Comparison of ENCODE assay signal across 1 cellular context in the genomic region with DNA sequence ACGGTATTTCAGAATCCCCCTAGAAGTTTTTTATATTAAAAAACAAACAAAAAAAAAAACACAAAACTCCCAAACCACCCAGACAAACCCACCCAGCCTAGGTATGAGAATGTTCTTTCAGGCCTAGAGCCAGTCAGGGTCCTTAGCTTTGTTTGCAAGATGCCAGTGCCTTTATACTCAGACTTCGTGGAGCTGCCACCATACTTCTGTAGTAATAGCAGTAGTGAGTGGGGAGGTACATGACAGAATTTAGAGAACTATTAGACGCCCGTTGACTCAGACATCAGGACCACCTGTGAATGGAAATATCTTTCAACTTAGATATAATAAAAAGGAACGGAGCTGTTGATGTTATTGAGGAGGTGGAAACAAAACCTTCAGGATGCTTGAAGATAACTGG.
TF ChIP-seq lines count a peak whose summit lies in the region.

No MANE protein-coding gene starts in this region.

TF ChIP-seq in A549, 52 proteins besides CTCF, POLR2A, EP300 and RAD21 (continued from another document):
- TF ChIP-seq, protein P1, sequence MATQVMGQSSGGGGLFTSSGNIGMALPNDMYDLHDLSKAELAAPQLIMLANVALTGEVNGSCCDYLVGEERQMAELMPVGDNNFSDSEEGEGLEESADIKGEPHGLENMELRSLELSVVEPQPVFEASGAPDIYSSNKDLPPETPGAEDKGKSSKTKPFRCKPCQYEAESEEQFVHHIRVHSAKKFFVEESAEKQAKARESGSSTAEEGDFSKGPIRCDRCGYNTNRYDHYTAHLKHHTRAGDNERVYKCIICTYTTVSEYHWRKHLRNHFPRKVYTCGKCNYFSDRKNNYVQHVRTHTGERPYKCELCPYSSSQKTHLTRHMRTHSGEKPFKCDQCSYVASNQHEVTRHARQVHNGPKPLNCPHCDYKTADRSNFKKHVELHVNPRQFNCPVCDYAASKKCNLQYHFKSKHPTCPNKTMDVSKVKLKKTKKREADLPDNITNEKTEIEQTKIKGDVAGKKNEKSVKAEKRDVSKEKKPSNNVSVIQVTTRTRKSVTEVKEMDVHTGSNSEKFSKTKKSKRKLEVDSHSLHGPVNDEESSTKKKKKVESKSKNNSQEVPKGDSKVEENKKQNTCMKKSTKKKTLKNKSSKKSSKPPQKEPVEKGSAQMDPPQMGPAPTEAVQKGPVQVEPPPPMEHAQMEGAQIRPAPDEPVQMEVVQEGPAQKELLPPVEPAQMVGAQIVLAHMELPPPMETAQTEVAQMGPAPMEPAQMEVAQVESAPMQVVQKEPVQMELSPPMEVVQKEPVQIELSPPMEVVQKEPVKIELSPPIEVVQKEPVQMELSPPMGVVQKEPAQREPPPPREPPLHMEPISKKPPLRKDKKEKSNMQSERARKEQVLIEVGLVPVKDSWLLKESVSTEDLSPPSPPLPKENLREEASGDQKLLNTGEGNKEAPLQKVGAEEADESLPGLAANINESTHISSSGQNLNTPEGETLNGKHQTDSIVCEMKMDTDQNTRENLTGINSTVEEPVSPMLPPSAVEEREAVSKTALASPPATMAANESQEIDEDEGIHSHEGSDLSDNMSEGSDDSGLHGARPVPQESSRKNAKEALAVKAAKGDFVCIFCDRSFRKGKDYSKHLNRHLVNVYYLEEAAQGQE (IDR thresholded peaks at IDR 0.05): no peak
- TF ChIP-seq, protein P2, sequence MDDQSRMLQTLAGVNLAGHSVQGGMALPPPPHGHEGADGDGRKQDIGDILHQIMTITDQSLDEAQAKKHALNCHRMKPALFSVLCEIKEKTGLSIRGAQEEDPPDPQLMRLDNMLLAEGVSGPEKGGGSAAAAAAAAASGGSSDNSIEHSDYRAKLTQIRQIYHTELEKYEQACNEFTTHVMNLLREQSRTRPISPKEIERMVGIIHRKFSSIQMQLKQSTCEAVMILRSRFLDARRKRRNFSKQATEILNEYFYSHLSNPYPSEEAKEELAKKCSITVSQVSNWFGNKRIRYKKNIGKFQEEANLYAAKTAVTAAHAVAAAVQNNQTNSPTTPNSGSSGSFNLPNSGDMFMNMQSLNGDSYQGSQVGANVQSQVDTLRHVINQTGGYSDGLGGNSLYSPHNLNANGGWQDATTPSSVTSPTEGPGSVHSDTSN (IDR thresholded peaks at IDR 0.05): no peak
- TF ChIP-seq HEYL (CRISPR knock-in tag; IDR thresholded peaks at IDR 0.05): no peak
- TF ChIP-seq, protein P3, sequence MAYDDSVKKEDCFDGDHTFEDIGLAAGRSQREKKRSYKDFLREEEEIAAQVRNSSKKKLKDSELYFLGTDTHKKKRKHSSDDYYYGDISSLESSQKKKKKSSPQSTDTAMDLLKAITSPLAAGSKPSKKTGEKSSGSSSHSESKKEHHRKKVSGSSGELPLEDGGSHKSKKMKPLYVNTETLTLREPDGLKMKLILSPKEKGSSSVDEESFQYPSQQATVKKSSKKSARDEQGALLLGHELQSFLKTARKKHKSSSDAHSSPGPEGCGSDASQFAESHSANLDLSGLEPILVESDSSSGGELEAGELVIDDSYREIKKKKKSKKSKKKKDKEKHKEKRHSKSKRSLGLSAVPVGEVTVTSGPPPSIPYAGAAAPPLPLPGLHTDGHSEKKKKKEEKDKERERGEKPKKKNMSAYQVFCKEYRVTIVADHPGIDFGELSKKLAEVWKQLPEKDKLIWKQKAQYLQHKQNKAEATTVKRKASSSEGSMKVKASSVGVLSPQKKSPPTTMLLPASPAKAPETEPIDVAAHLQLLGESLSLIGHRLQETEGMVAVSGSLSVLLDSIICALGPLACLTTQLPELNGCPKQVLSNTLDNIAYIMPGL (CRISPR knock-in tag; IDR thresholded peaks at IDR 0.05; ENCODE audit: borderline replicate concordance): no peak
- no peak for TF ChIP-seq SMC3 (IDR thresholded peaks at IDR 0.05)
- TF ChIP-seq RARB (CRISPR knock-in tag; IDR thresholded peaks at IDR 0.05): no peak
- no peak for TF ChIP-seq CBX2 (IDR thresholded peaks at IDR 0.05; ENCODE audit: borderline replicate concordance, low read depth)
- TF ChIP-seq ZSCAN20 (CRISPR knock-in tag; IDR thresholded peaks at IDR 0.05): no peak
- no peak for TF ChIP-seq ZC3H11A (IDR thresholded peaks at IDR 0.05)
- TF ChIP-seq CBX8 (IDR thresholded peaks at IDR 0.05): no peak
- TF ChIP-seq HOXA7 (CRISPR knock-in tag; IDR thresholded peaks at IDR 0.05): no peak
- TF ChIP-seq, protein P4, sequence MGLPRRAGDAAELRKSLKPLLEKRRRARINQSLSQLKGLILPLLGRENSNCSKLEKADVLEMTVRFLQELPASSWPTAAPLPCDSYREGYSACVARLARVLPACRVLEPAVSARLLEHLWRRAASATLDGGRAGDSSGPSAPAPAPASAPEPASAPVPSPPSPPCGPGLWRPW (IDR thresholded peaks at IDR 0.05): no peak
